In the genomic region with DNA sequence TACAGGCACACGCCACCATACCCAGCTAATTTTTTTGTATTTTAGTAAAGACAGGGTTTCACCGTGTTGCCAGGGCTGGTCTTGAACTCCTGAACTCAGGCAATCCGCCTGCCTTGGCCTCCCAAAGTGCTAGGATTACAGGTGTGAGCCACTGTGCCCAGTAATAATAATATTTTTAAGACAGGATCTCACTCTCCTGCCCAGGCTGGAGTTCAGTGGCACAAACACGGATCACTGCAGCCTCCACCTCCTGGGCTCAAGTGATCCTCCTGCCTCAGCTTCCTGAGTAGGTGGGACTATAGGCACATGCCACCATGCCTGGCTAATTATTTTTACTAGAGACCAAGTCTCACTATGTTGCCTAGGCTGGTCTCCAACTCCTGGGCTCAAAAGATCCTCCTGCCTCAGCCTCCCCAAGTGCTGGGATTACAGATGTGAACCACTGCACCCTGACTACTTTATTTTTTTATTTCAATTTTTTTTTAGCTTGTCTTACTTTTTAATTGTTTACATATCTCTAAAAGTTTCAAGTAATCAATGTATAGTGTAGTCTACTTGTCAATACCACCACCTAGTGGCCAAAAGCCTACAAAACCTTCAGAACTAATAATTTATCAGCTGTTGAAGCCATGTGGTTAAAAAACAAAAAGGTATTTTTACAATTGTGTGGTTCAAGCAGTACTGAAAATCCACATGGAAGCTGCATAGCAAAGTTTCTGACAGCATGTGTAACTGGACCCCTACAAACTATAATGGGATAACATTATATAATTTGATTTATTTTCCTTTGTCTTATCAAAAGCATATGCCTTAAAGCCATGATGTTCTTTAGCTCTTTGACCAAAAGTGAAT, we compare ENCODE assay signal across 8 cellular contexts. TPM values are rescaled to one million over a fixed set of nuclear protein-coding genes. Genes with fewer than 3 reads are reported as not detected.
DNase-seq lines count a peak whose midpoint lies in the region; ATAC-seq, FAIRE-seq and TF ChIP-seq lines count a peak whose summit lies in the region.

No MANE protein-coding gene starts in this region.

- DNase-seq in Caki2 (ENCODE audit: low read depth) (peak; percentile 36), GM19239 (ENCODE audit: insufficient read length, low spot score) (no peak), NCI-H1417 treated with DMSO at 0.1 percent for 48 hours (lab: John Stamatoyannopoulos, UW) (peak; percentile 21), epithelial cell of proximal tubule (ENCODE audit: low read depth) (no peak), natural killer cell (no peak), HuH-7.5 (ENCODE audit: low spot score) (no peak)
- peak; percentile 32 for DNase-seq in T-helper 2 cell treated with Interferon-gamma antibody and Interleukin-4, amounts not matched to agents 5 μg/mL and 100 μg/mL, for 36 hours (ENCODE audit: low spot score)

- TF ChIP-seq CTCF in epithelial cell of proximal tubule (conservative IDR thresholded peaks at IDR 0.05; ENCODE audit: low read depth, low read length) (peak; percentile 63), natural killer cell (IDR thresholded peaks at IDR 0.05) (peak; percentile 83)

- H3K27me3 Mint-ChIP-seq in T-helper 2 cell treated with Interferon-gamma antibody and Interleukin-4, amounts not matched to agents 5 μg/mL and 100 μg/mL, for 36 hours (ENCODE audit: low read depth), result no peaks in the 10 kb centered on the region
- no peaks in the 10 kb centered on the region for H3K27me3 Mint-ChIP-seq in natural killer cell (ENCODE audit: low read depth in 2 of 2)

- peaks cover 53% of the 10 kb centered on the region for H3K4me1 Mint-ChIP-seq in T-helper 2 cell treated with Interferon-gamma antibody and Interleukin-4, amounts not matched to agents 5 μg/mL and 100 μg/mL, for 36 hours (ENCODE audit: low read depth)
- peaks cover 6% of the 10 kb centered on the region in 2 donors for H3K4me1 Mint-ChIP-seq in natural killer cell

- H3K36me3 Mint-ChIP-seq in T-helper 2 cell treated with Interferon-gamma antibody and Interleukin-4, amounts not matched to agents 5 μg/mL and 100 μg/mL, for 36 hours (ENCODE audit: low read depth), result peaks cover 49% of the 10 kb centered on the region
- H3K36me3 Mint-ChIP-seq in natural killer cell, result peaks cover 4% of the 10 kb centered on the region

- intact Hi-C loops in natural killer cell (cut with micrococcal nuclease), result loop anchor here (1.0 kb wide), 1 partner anchor 147 kb away; a partner anchor contains a TSS

- no peak overlapping the region for H3K4me3 ChIP-seq in epithelial cell of proximal tubule (ENCODE audit: low read depth, low read length)

- ATAC-seq in natural killer cell (peak; percentile 76 to 82 (median 77)), GM18520 (IDR thresholded peaks at IDR 0.05; ENCODE audit: unreplicated experiment) (no peak)

- peak overlapping the region; percentile 67 for H3K27ac Mint-ChIP-seq in T-helper 2 cell treated with Interferon-gamma antibody and Interleukin-4, amounts not matched to agents 5 μg/mL and 100 μg/mL, for 36 hours
- peak overlapping the region in 1 of 2 donors; percentile 29 for H3K27ac Mint-ChIP-seq in natural killer cell

- peak; percentile 91 for FAIRE-seq in GM19239 (lab: Jason Lieb, UNC)

- in situ Hi-C loops in Caki2 (cut with HindIII; ENCODE audit: low pct_unique_long_range_greater_than_20kb, low sequenced_read_pairs), result no loop called here

- no peak overlapping the region for H3K4me3 Mint-ChIP-seq in T-helper 2 cell treated with Interferon-gamma antibody and Interleukin-4, amounts not matched to agents 5 μg/mL and 100 μg/mL, for 36 hours
- H3K4me3 Mint-ChIP-seq in natural killer cell, result no peak overlapping the region

- no peaks in the 10 kb centered on the region for H3K9me3 Mint-ChIP-seq in T-helper 2 cell treated with Interferon-gamma antibody and Interleukin-4, amounts not matched to agents 5 μg/mL and 100 μg/mL, for 36 hours
- no peaks in the 10 kb centered on the region for H3K9me3 Mint-ChIP-seq in natural killer cell

RNA-seq across cellular contexts. Expression of a gene that starts 10.4 kb away (rescaled TPM):
- total RNA-seq in Caki2 (2014; rRNA removed; shearing (Covaris generic); ENCODE audit: low replicate concordance), result 24.5 and 26.9 TPM in 2 replicates
- total RNA-seq in epithelial cell of proximal tubule (28.4 and 29.4 TPM in 2 replicates), natural killer cell (1 to 10 TPM; 6.5 to 9.6 (median 8.8) TPM)

Comparison
In these comparisons a context has a peak if more than half of its experiments do, and no peak if none do; other contexts are left out.
1. DNase-seq: peak in Caki2 (single experiment), NCI-H1417 treated with DMSO at 0.1 percent for 48 hours (single experiment) and T-helper 2 cell treated with Interferon-gamma antibody and Interleukin-4, amounts not matched to agents 5 μg/mL and 100 μg/mL, for 36 hours (single experiment); none in GM19239 (single experiment), epithelial cell of proximal tubule (single experiment), natural killer cell (single experiment) and HuH-7.5 (single experiment).